Comparison of ENCODE assay signal across 13 cellular contexts in genomic region chr3:189507856-189508255, GRCh38.
A peak's percentile ranks its signal among the peaks of the same experiment; 100 is the strongest.
DNase-seq lines count a peak whose midpoint lies in the region; ATAC-seq lines count a peak whose summit lies in the region.
"Had no signal": no experiment of that assay in that cellular context is flagged by ENCODE, and none has a peak within 500 bp of the region (broad histone marks: within the 10 kb centered on the region; RNA-seq: fewer than 3 reads in every experiment).

No MANE protein-coding gene starts in this region.

- no peak overlapping the region for H2AFZ ChIP-seq in Karpas-422 (ENCODE audit: low read length)

- H3K27ac ChIP-seq in Karpas-422 (ENCODE audit: low read length) = no peak overlapping the region

- no peaks in the 10 kb centered on the region for H4K20me1 ChIP-seq in Karpas-422 (ENCODE audit: insufficient read depth, low read depth, low read length)

- H3K4me3 ChIP-seq in Karpas-422 (ENCODE audit: low read length) = no peak overlapping the region

- H3K27ac Mint-ChIP-seq in stimulated activated naive B cell treated with anti-CD40 and anti-IgM and Interleukin-4, amounts not matched to agents 10 μg/mL and 1 μg/mL and 100 μg/mL, for 72 hours = no peak overlapping the region

- no peak overlapping the region for H3K4me2 ChIP-seq in Karpas-422 (ENCODE audit: low read depth, low read length, poor library complexity, severe bottlenecking)

- DNase-seq in stimulated activated naive B cell treated with anti-CD40 and anti-IgM and Interleukin-4, amounts not matched to agents 10 μg/mL and 1 μg/mL and 100 μg/mL, for 72 hours = no peak
- no peak for DNase-seq in stimulated activated naive CD4-positive, alpha-beta T cell (lab: John Stamatoyannopoulos, UW)
- DNase-seq in Karpas-422 (no peak), amygdala (lab: John Stamatoyannopoulos, UW) (no peak)
- DNase-seq: activated CD4-positive, alpha-beta T cell treated with anti-CD3 and anti-CD28 coated beads, Interleukin-2, amount 50 U/mL, for 4 hours; activated gamma-delta T cell treated with Interleukin-2 at 50 U/mL for 16 hours; caudate nucleus; MV-4-11; NCI-H526 had no signal

- H3K9me2 ChIP-seq in Karpas-422 (replicated peaks; ENCODE audit: insufficient read depth, low read length) = no peaks in the 10 kb centered on the region; the same call in 1 of the 2 replicates

- H3K9me3 ChIP-seq in Karpas-422 (ENCODE audit: low read length) = no peaks in the 10 kb centered on the region

- no peaks in the 10 kb centered on the region for H3K27me3 ChIP-seq in Karpas-422 (ENCODE audit: low read length)

- no peak overlapping the region for H3K9ac ChIP-seq in Karpas-422 (ENCODE audit: low read length)

- H3K36me3 Mint-ChIP-seq in stimulated activated naive B cell treated with anti-CD40 and anti-IgM and Interleukin-4, amounts not matched to agents 10 μg/mL and 1 μg/mL and 100 μg/mL, for 72 hours = no peaks in the 10 kb centered on the region

- H3K27me3 Mint-ChIP-seq in stimulated activated naive B cell treated with anti-CD40 and anti-IgM and Interleukin-4, amounts not matched to agents 10 μg/mL and 1 μg/mL and 100 μg/mL, for 72 hours = no peaks in the 10 kb centered on the region

- H3K36me3 ChIP-seq in Karpas-422 (ENCODE audit: insufficient read depth, low read length) = no peaks in the 10 kb centered on the region

- peaks cover 4 to 6% of the 10 kb centered on the region in 2 donors for H3K4me1 Mint-ChIP-seq in stimulated activated naive B cell treated with anti-CD40 and anti-IgM and Interleukin-4, amounts not matched to agents 10 μg/mL and 1 μg/mL and 100 μg/mL, for 72 hours

- H3K79me2 ChIP-seq in Karpas-422 (ENCODE audit: low read length) = no peaks in the 10 kb centered on the region

- H3K4me1 ChIP-seq in Karpas-422 (ENCODE audit: low read length) = no peaks in the 10 kb centered on the region

- H3K4me3 Mint-ChIP-seq in stimulated activated naive B cell treated with anti-CD40 and anti-IgM and Interleukin-4, amounts not matched to agents 10 μg/mL and 1 μg/mL and 100 μg/mL, for 72 hours = no peak overlapping the region

- ATAC-seq in GM19025 (IDR thresholded peaks at IDR 0.05; ENCODE audit: low read depth, unreplicated experiment) (peak; percentile 60), HG02610 (IDR thresholded peaks at IDR 0.05; ENCODE audit: unreplicated experiment) (peak; percentile 85), HG03457 (IDR thresholded peaks at IDR 0.05; ENCODE audit: unreplicated experiment) (peak; percentile 72)
- ATAC-seq in stimulated activated naive B cell treated with anti-CD40 and anti-IgM and Interleukin-4, amounts not matched to agents 10 μg/mL and 1 μg/mL and 100 μg/mL, for 72 hours (replicated peaks) = peak; percentile 52 to 76
- ATAC-seq: SK-N-SH treated with all-trans-retinoic acid at 6 μM for 48 hours had no signal

- peaks cover 0 to 2% of the 10 kb centered on the region in 2 donors for H3K9me3 Mint-ChIP-seq in stimulated activated naive B cell treated with anti-CD40 and anti-IgM and Interleukin-4, amounts not matched to agents 10 μg/mL and 1 μg/mL and 100 μg/mL, for 72 hours
